8 cellular contexts compared by ENCODE assay signal in the genomic region with DNA sequence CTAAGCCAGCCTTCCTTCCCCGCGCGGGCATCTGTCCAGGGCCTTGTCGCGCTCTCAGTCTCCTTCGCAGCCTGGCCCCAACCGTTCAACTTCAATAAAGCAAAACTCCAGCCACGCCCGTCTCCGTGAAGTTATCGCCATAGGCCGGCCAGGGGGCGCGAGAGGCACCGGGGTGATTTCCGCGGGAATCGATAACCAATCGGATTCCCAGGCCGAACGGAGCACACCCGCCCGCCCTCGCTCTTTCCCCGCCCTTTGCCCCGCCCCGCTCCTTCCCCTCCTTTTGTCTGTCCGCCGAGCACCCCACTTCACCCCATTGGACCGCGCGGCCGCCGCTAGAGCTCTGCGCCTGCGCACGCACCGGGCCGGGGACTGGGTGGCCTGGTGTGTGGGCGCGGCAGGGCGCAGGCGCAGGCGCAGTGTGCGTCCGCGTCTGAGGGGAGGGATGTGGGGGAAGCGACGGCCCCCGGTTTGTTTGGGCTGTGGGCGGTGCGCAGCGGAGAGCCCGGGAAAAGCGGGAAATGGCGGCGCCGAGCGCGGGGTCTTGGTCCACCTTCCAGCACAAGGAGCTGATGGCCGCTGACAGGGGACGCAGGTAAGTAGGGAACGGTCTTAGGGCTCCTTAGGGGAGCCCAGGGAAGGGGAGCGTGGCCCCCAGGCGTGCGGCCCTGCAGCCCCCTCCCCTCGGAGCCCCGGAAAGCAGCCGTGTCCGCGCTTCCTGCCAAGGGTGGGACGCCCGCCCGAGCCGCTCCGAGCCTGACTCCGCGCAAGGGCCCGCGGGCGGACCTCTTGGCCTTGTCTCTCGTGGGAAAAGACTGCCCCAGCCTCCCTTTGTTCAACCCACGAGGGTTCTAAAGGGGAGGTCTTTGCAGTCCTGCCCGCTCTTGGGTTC. TPM values are rescaled to one million over a fixed set of nuclear protein-coding genes. Genes with fewer than 3 reads are reported as not detected.
DNase-seq lines count a peak whose midpoint lies in the region; ATAC-seq and TF ChIP-seq lines count a peak whose summit lies in the region.

Gene CASP2 (plus strand): TSS at position 417 of the 892 bp plus-strand sequence. CDS start 105 bp downstream, at position 522.

- peaks cover 6% of the 10 kb centered on the region; the same call in 1 of the 2 replicates for H3K9me1 ChIP-seq in IMR-90 (ENCODE audit: insufficient read depth, low read length)

- peak; percentile 38 for TF ChIP-seq CTCF in IMR-90 (conservative IDR thresholded peaks at IDR 0.05; ENCODE audit: low read depth, low read length)
- 0 out of 2 replicates have a peak, but pooled peaks have one; percentile 34 for TF ChIP-seq CTCF in OCI-LY7 (conservative IDR thresholded peaks at IDR 0.05; ENCODE audit: low read length)

- TF ChIP-seq RAD21 in IMR-90 (IDR thresholded peaks at IDR 0.05; ENCODE audit: low read length) = peak; percentile 20; the same call in 1 of the 2 replicates

- peak; percentile 82 for ATAC-seq in GM21529 (IDR thresholded peaks at IDR 0.05; ENCODE audit: unreplicated experiment)
- peak; percentile 98 for ATAC-seq in IMR-90 (ENCODE audit: low read depth)

- in situ Hi-C loops in IMR-90 (cut with MboI; ENCODE audit: low sequenced_read_pairs) = no loop called here

- intact Hi-C loops in IMR-90 (cut with micrococcal nuclease) = loop anchor here (1.0 kb wide), 1 partner anchor 92 kb away; no protein-coding TSS in a partner anchor
- intact Hi-C loops in OCI-LY7 (cut with micrococcal nuclease; ENCODE audit: unreplicated experiment) = loop anchor here (5.0 kb wide), 2 partner anchors 481 to 1551 kb away; partner anchors contain the start of gene SSBP1

- H3K79me2 ChIP-seq in OCI-LY7 (ENCODE audit: insufficient read depth, low read depth, low read length) = peaks cover 33% of the 10 kb centered on the region

- H2AFZ ChIP-seq in IMR-90 (replicated peaks; ENCODE audit: low read length, poor library complexity) (peak within 1 kb of the TSS; percentile 97), OCI-LY7 (ENCODE audit: low read length) (peak within 1 kb of the TSS; percentile 93; the same call in 1 of the 2 replicates)

- H3K14ac ChIP-seq in IMR-90 (replicated peaks; ENCODE audit: low read depth, low read length) = peak within 1 kb of the TSS; percentile 94

- dilution Hi-C loops in IMR-90 (cut with HindIII; ENCODE audit: low sequenced_read_pairs, unreplicated experiment) = no loop called here

- H4K5ac ChIP-seq in IMR-90 (ENCODE audit: low read depth, low read length) = peak within 1 kb of the TSS; percentile 97

- H4K8ac ChIP-seq in IMR-90 (ENCODE audit: low read depth in 2 of 2, low read length in 2 of 2) = peak within 1 kb of the TSS; percentile 88 to 93

- H2BK5ac ChIP-seq in IMR-90 (ENCODE audit: low read depth, low read length, poor library complexity, severe bottlenecking) = peak within 1 kb of the TSS; percentile 66

- H3K27me3 ChIP-seq in IMR-90 (ENCODE audit: control insufficient read depth, insufficient read depth, low read length) (no peaks in the 10 kb centered on the region), mononuclear cell (ENCODE audit: insufficient read depth, low read length) (no peaks in the 10 kb centered on the region)

- peak within 1 kb of the TSS; percentile 93 for H3K4ac ChIP-seq in IMR-90 (ENCODE audit: low read depth, low read length)

- CTCF ChIA-PET in IMR-90 (lab: Yijun Ruan, JAX) = interaction anchor here (0.6 kb wide), 1 partner anchor 206 kb away, joined by 4 read pairs; no protein-coding TSS in a partner anchor
- CTCF ChIA-PET in OCI-LY7 (lab: Charles Lee; ENCODE audit: unreplicated experiment) = interaction anchor here (0.6 kb wide), 1 partner anchor 39 kb away, joined by 3 read pairs; no protein-coding TSS in a partner anchor

- peaks cover 5% of the 10 kb centered on the region; the same call in 1 of the 2 replicates for H3K4me1 ChIP-seq in IMR-90 (ENCODE audit: control insufficient read depth, insufficient read depth, low read length)
- peaks cover 36% of the 10 kb centered on the region for H3K4me1 ChIP-seq in OCI-LY7 (ENCODE audit: insufficient read depth, low read length, poor library complexity, severe bottlenecking)
- peaks cover 45% of the 10 kb centered on the region for H3K4me1 ChIP-seq in mononuclear cell (ENCODE audit: insufficient read depth, low read length)

- H2AK9ac ChIP-seq in IMR-90 (replicated peaks; ENCODE audit: low read depth, low read length, poor library complexity) = peak within 1 kb of the TSS; percentile 98

- BruUV-seq in IMR-90 (replicated peaks; lab: Mats Ljungman, UMichigan) = no TSS peak
- BruUV-seq in OCI-LY7 (replicated peaks; lab: Mats Ljungman, UMichigan) = no TSS peak

- H3K9me3 ChIP-seq in IMR-90 (ENCODE audit: control insufficient read depth, insufficient read depth, low read length) (no peaks in the 10 kb centered on the region), OCI-LY7 (ENCODE audit: low read length) (0 out of 2 replicates have a peak, but pooled peaks cover 5% of the 10 kb centered on the region), mononuclear cell (ENCODE audit: low read depth, low read length) (no peaks in the 10 kb centered on the region)

- H4K20me1 ChIP-seq in IMR-90 (ENCODE audit: insufficient read depth, low read length) (peaks cover 9% of the 10 kb centered on the region; the same call in 1 of the 2 replicates), OCI-LY7 (ENCODE audit: insufficient read depth, low read length) (peaks cover 6% of the 10 kb centered on the region; the same call in 1 of the 2 replicates)

- H3K9ac ChIP-seq in IMR-90 (ENCODE audit: low read depth, low read length) = peak within 1 kb of the TSS; percentile 85

- H3K79me1 ChIP-seq in IMR-90 (ENCODE audit: low read depth in 1 of 2, low read length in 2 of 2) = peaks cover 9 to 31% of the 10 kb centered on the region in 2 experiments; a peak in 2 of 4 replicates

- H3K4me2 ChIP-seq in IMR-90 (ENCODE audit: low read depth, low read length) (peak within 1 kb of the TSS; percentile 82), OCI-LY7 (ENCODE audit: low read length) (peak within 1 kb of the TSS; percentile 88)

- peak within 1 kb of the TSS; percentile 58 for H3K18ac ChIP-seq in IMR-90 (ENCODE audit: low read depth, low read length)

- H2BK20ac ChIP-seq in IMR-90 (ENCODE audit: low read depth, low read length) = peak within 1 kb of the TSS; percentile 26; the same call in 1 of the 2 replicates

- peak within 1 kb of the TSS; percentile 90 for H3K27ac ChIP-seq in IMR-90 (ENCODE audit: insufficient read depth, low read length)
- peak within 1 kb of the TSS; percentile 66 for H3K27ac ChIP-seq in OCI-LY7 (ENCODE audit: low read depth, low read length, poor library complexity, severe bottlenecking)

- H3K56ac ChIP-seq in IMR-90 (ENCODE audit: extremely low read depth, insufficient read depth, low read length) = peak within 1 kb of the TSS; percentile 90

- peak within 1 kb of the TSS; percentile 74 for H2BK120ac ChIP-seq in IMR-90 (ENCODE audit: low read depth, low read length)

- peak within 1 kb of the TSS; percentile 93 for H3K4me3 ChIP-seq in IMR-90 (ENCODE audit: insufficient read depth, low read depth, low read length)
- H3K4me3 ChIP-seq in OCI-LY7 (ENCODE audit: low read depth, low read length, poor library complexity, severe bottlenecking) = peak within 1 kb of the TSS; percentile 95
- H3K4me3 ChIP-seq in mononuclear cell (ENCODE audit: low read length) = peak within 1 kb of the TSS; percentile 92

- POLR2A ChIA-PET in IMR-90 (lab: Charles Lee; ENCODE audit: unreplicated experiment) = interaction anchor here (0.6 kb wide), 2 partner anchors 25 to 825 kb away, joined by 3 to 4 read pairs; partner anchors contain the start of gene GSTK1
- POLR2A ChIA-PET in OCI-LY7 (lab: Charles Lee) = interaction anchor here (0.5 to 1.5 kb wide), 11 partner anchors 8 to 1311 kb away, joined by 3 to 8 read pairs (median 6); partner anchors contain the start of gene GSTK1

- H4K91ac ChIP-seq in IMR-90 (ENCODE audit: insufficient read depth, low read depth, low read length) = peak within 1 kb of the TSS; percentile 81

- H2AK5ac ChIP-seq in IMR-90 (ENCODE audit: low read depth, low read length) = peak within 1 kb of the TSS; percentile 77

- H3K9me2 ChIP-seq in OCI-LY7 (ENCODE audit: insufficient read depth, low read length) = no peaks in the 10 kb centered on the region

- WGBS in IMR-90 (ENCODE audit: extremely low coverage in 2 of 2, insufficient read length in 1 of 2), 2 experiments = 5% methylated on average over 45 of the region's 84 CpGs; no CpG with 5 or more reads in 1 of the 2 experiments

- H2BK15ac ChIP-seq in IMR-90 (ENCODE audit: low read depth, low read length) = peak within 1 kb of the TSS; percentile 4; the same call in 1 of the 3 replicates

- H3K23ac ChIP-seq in IMR-90 (ENCODE audit: low read depth, low read length) = peak within 1 kb of the TSS; percentile 99

- H3K36me3 ChIP-seq in IMR-90 (ENCODE audit: control insufficient read depth, insufficient read depth, low read length) = peaks cover 9% of the 10 kb centered on the region
- H3K36me3 ChIP-seq in OCI-LY7 (ENCODE audit: insufficient read depth, low read length) = peaks cover 47% of the 10 kb centered on the region

- peak; percentile 65; the same call in 1 of the 2 replicates for TF ChIP-seq POLR2A in IMR-90 (IDR thresholded peaks at IDR 0.05; ENCODE audit: low read depth, low read length)

- DNase-seq in DMS114 treated with DMSO at 0.1 percent for 48 hours (lab: John Stamatoyannopoulos, UW; ENCODE audit: unreplicated experiment) (peak; percentile 88), IMR-90 (peak; percentile 94), OCI-LY7 (ENCODE audit: low spot score) (peak; percentile 96), activated T-cell treated with anti-CD3 and anti-CD28 coated beads for 1 hour (ENCODE audit: low read depth) (peak; percentile 99), epidermal melanocyte (ENCODE audit: insufficient read length, low spot score) (peak; percentile 97)
- DNase-seq in stimulated activated CD8-positive, alpha-beta memory T cell treated with anti-CD3 and anti-CD28 coated beads, Interleukin-2, amount 100 ng/mL, for 48 hours (ENCODE audit: low read depth in 2 of 2) = peak; percentile 97 to 99

TF ChIP-seq in IMR-90, 13 proteins besides CTCF, POLR2A, EP300 and RAD21:
- TF ChIP-seq MAFK (IDR thresholded peaks at IDR 0.05; ENCODE audit: low read depth, low read length) = no peak
- TF ChIP-seq SMC3 (IDR thresholded peaks at IDR 0.05; ENCODE audit: low read depth, low read length) = peak; percentile 13; the same call in 1 of the 2 replicates
- TF ChIP-seq MAZ (IDR thresholded peaks at IDR 0.05; ENCODE audit: borderline replicate concordance, low read depth, low read length) = peak; percentile 70; the same call in 1 of the 2 replicates

RNA-seq across cellular contexts. Expression of gene CASP2, which starts in this region (rescaled TPM):
- total RNA-seq in IMR-90 (2012; rRNA removed) (18.6 and 25.6 TPM in 2 replicates), OCI-LY7 (2022) (60.5 and 61.6 TPM in 2 replicates), mononuclear cell (13.7 TPM)
- polyA plus RNA-seq in IMR-90 (2012; rRNA removed) = 14.3 and 15.4 TPM in 2 replicates
- polyA plus RNA-seq in IMR-90 (2012; cell fraction: cytosol; rRNA removed) = 4.9 and 7.1 TPM in 2 replicates
- polyA plus RNA-seq in IMR-90 (2012; cell fraction: nucleus; rRNA removed; ENCODE audit: low replicate concordance) = 19.9 and 31.5 TPM in 2 replicates
- total RNA-seq in OCI-LY7 (2014; rRNA removed; shearing (Covaris generic)) = 27.2 and 33.9 TPM in 2 replicates

Comparison
In these comparisons a context has a peak if more than half of its experiments do, and no peak if none do; other contexts are left out.
1. Peak in every context shown above with its lines: DNase-seq, ATAC-seq, H3K4me3 ChIP-seq and H3K27ac ChIP-seq.